In genomic region chr19:39444598-39445257, GRCh38 we compare ENCODE assay signal across 8 cellular contexts. TPM values are rescaled to one million over a fixed set of nuclear protein-coding genes. Genes with fewer than 3 reads are reported as not detected.
A peak's percentile ranks its signal among the peaks of the same experiment; 100 is the strongest.
DNase-seq lines count a peak whose midpoint lies in the region; ATAC-seq, FAIRE-seq and TF ChIP-seq lines count a peak whose summit lies in the region.

No MANE protein-coding gene starts in this region.

- H3K9me3 ChIP-seq in K562 (replicated peaks; ENCODE audit: control insufficient read depth, insufficient read depth, low read depth, low read length) (no peaks in the 10 kb centered on the region), tibial artery (no peaks in the 10 kb centered on the region)

- H3K4me3 ChIP-seq in K562, result peak overlapping the region; percentile 71
- peak overlapping the region; percentile 67 to 100 for H3K4me3 ChIP-seq in tibial artery

- intact Hi-C loops in K562 (cut with micrococcal nuclease), result loop anchor here (2.0 to 5.0 kb wide), 2 partner anchors 38 to 54 kb away; partner anchors contain the start of genes MED29, PAF1 and TIMM50
- intact Hi-C loops in tibial artery (cut with DNase I; ENCODE audit: low total_unique reads), result loop anchor here (5.0 kb wide), 1 partner anchor 88 kb away; the partner anchor contains the start of gene EID2B

- TF ChIP-seq EP300 in K562 (IDR thresholded peaks at IDR 0.05; ENCODE audit: low read length), result no peak

- H3K4me3 Mint-ChIP-seq in stimulated activated naive CD8-positive, alpha-beta T cell treated with anti-CD3 and anti-CD28 coated beads, Interleukin-15, Interleukin-2, amounts not matched to agents 100 ng/mL and 50 ng/mL, for 24 hours, result peak overlapping the region; percentile 100

- no peak for TF ChIP-seq RAD21 in K562 (CRISPR knock-in tag; conservative IDR thresholded peaks at IDR 0.05 in 1 of 2, IDR thresholded peaks at IDR 0.05 in 1 of 2)

- peaks cover 36% of the 10 kb centered on the region for H3K36me3 Mint-ChIP-seq in stimulated activated naive CD8-positive, alpha-beta T cell treated with anti-CD3 and anti-CD28 coated beads, Interleukin-15, Interleukin-2, amounts not matched to agents 100 ng/mL and 50 ng/mL, for 24 hours (ENCODE audit: low read depth)

- POLR2A ChIA-PET in K562 (lab: Yijun Ruan, JAX), result interaction anchor here (0.7 to 2.3 kb wide), 7 partner anchors 9 to 89 kb away, joined by 3 to 38 read pairs (median 4); partner anchors contain the start of genes RPS16 and TIMM50

- ATAC-seq in stimulated activated naive CD8-positive, alpha-beta T cell treated with anti-CD3 and anti-CD28 coated beads, Interleukin-15, Interleukin-2, amounts not matched to agents 100 U/mL and 50 U/mL, for 24 hours, result no peak
- ATAC-seq in K562, result peak; percentile 8

- no peak for TF ChIP-seq POLR2A in K562 (conservative IDR thresholded peaks at IDR 0.05)
- no peak for TF ChIP-seq POLR2A in GM12891 (IDR thresholded peaks at IDR 0.05; ENCODE audit: low read depth, low read length)

- peaks cover 4% of the 10 kb centered on the region; the same call in 1 of the 2 replicates for H4K20me1 ChIP-seq in K562 (replicated peaks; ENCODE audit: control insufficient read depth, insufficient read depth, low read length)

- peak overlapping the region; percentile 89 to 99 for H3K9ac ChIP-seq in K562 (ENCODE audit: insufficient read depth in 1 of 2, low read depth in 2 of 2, low read length in 2 of 2)

- BruUV-seq in K562 (replicated peaks; lab: Mats Ljungman, UMichigan), result TSS peak; percentile 96

- peak overlapping the region; percentile 81 for H2AFZ ChIP-seq in K562 (ENCODE audit: low read depth, low read length)

- no peak for DNase-seq in stimulated activated naive CD8-positive, alpha-beta T cell treated with anti-CD3 and anti-CD28 coated beads, Interleukin-15, Interleukin-2, amounts not matched to agents 100 U/mL and 50 U/mL, for 24 hours
- DNase-seq in K562 (ENCODE audit: extremely low read depth in 1 of 4, low spot score in 3 of 4), result peak in 1 of 4 experiments; percentile 38
- peak; percentile 51 for DNase-seq in left kidney (ENCODE audit: low read depth, low spot score)
- DNase-seq in tibial artery, result no peak
- DNase-seq in MV-4-11 (lab: John Stamatoyannopoulos, UW), result no peak
- no peak for DNase-seq in G401 (ENCODE audit: low spot score)
- no peak for DNase-seq in GM12891 (ENCODE audit: insufficient read length, low spot score)

- CTCF ChIA-PET in K562 (lab: Yijun Ruan, JAX; ENCODE audit: low intra/inter-chr PET ratio), result interaction anchor here (0.7 kb wide), 1 partner anchor 74 kb away, joined by 3 read pairs; no protein-coding TSS in a partner anchor

- H3K9me1 ChIP-seq in K562 (ENCODE audit: control insufficient read depth, insufficient read depth, low read length), result no peaks in the 10 kb centered on the region

- H3K4me1 ChIP-seq in K562 (replicated peaks in 1 of 2; ENCODE audit: control insufficient read depth in 2 of 2, insufficient read depth in 2 of 2, low read length in 2 of 2) (peaks cover 2 to 22% of the 10 kb centered on the region in 2 experiments; a peak in 3 of 5 replicates), tibial artery (peaks cover 0 to 48% (median 33%) of the 10 kb centered on the region in 4 donors)

- peak overlapping the region; percentile 100 for H3K27ac Mint-ChIP-seq in stimulated activated naive CD8-positive, alpha-beta T cell treated with anti-CD3 and anti-CD28 coated beads, Interleukin-15, Interleukin-2, amounts not matched to agents 100 ng/mL and 50 ng/mL, for 24 hours

- TF ChIP-seq CTCF in K562 (IDR thresholded peaks at IDR 0.05 in 2 of 3, conservative IDR thresholded peaks at IDR 0.05 in 1 of 3; ENCODE audit: insufficient read depth in 2 of 3, low read depth in 1 of 3, low read length in 3 of 3) (no peak), tibial artery (IDR thresholded peaks at IDR 0.05) (no peak)

- H3K9me3 Mint-ChIP-seq in stimulated activated naive CD8-positive, alpha-beta T cell treated with anti-CD3 and anti-CD28 coated beads, Interleukin-15, Interleukin-2, amounts not matched to agents 100 ng/mL and 50 ng/mL, for 24 hours, result no peaks in the 10 kb centered on the region

- H3K27ac ChIP-seq in K562 (ENCODE audit: extremely low read depth, low read depth, low read length) (peak overlapping the region; percentile 72), tibial artery (peak overlapping the region; percentile 86 to 87)

- 1% methylated on average over 17 of the region's 20 CpGs for WGBS in K562 (ENCODE audit: insufficient coverage, low coverage, missing lambda C conversion rate)

- peaks cover 54% of the 10 kb centered on the region for H3K79me2 ChIP-seq in K562 (ENCODE audit: control insufficient read depth, insufficient read depth, low read length)

- in situ Hi-C loops in K562 (cut with MboI) (loop anchor here (5.0 kb wide), 1 partner anchor 93 kb away; no protein-coding TSS in a partner anchor), G401 (cut with HindIII; ENCODE audit: low sequenced_read_pairs) (no loop called here)

- FAIRE-seq in K562 (lab: Jason Lieb, UNC) (no peak), GM12891 (lab: Jason Lieb, UNC) (no peak)

- peaks cover 48% of the 10 kb centered on the region for H3K4me1 Mint-ChIP-seq in stimulated activated naive CD8-positive, alpha-beta T cell treated with anti-CD3 and anti-CD28 coated beads, Interleukin-15, Interleukin-2, amounts not matched to agents 100 ng/mL and 50 ng/mL, for 24 hours (ENCODE audit: low read depth)

- H3K4me2 ChIP-seq in K562 (ENCODE audit: insufficient read depth, low read length), result peak overlapping the region; percentile 90

- H3K36me3 ChIP-seq in K562 (ENCODE audit: control insufficient read depth, insufficient read depth, low read length) (peaks cover 25% of the 10 kb centered on the region; the same call in 2 of the 3 replicates), tibial artery (peaks cover 0 to 9% (median 0%) of the 10 kb centered on the region in 3 donors)

- no peaks in the 10 kb centered on the region for H3K27me3 ChIP-seq in K562 (ENCODE audit: control insufficient read depth in 2 of 2, insufficient read depth in 2 of 2, low read length in 2 of 2)
- no peaks in the 10 kb centered on the region for H3K27me3 ChIP-seq in tibial artery

- no peaks in the 10 kb centered on the region for H3K27me3 Mint-ChIP-seq in stimulated activated naive CD8-positive, alpha-beta T cell treated with anti-CD3 and anti-CD28 coated beads, Interleukin-15, Interleukin-2, amounts not matched to agents 100 ng/mL and 50 ng/mL, for 24 hours

RNA-seq across cellular contexts. Expression of gene SUPT5H, which starts 0.7 kb away (rescaled TPM):
- 330 and 539 TPM in 2 replicates for total RNA-seq in K562 (2011; cell fraction: chromatin; rRNA removed; ENCODE audit: low replicate concordance)
- total RNA-seq in K562 (2011; cell fraction: nucleolus; rRNA removed), result 230 and 249 TPM in 2 replicates
- 271 and 280 TPM in 2 replicates for total RNA-seq in K562 (2011; cell fraction: nucleoplasm; rRNA removed)
- total RNA-seq in K562 (2014; rRNA removed) (64.1 and 68.6 TPM in 2 replicates), K562 (2014; rRNA removed; fragmentation: Illumina TruSeq; extraction: Trizol) (29.4 and 34.5 TPM in 2 replicates), K562 (2015; rRNA removed; fragmentation: Illumina TruSeq; extraction: Trizol) (35.9 and 36.9 TPM in 2 replicates), K562 (2021) (73.4 and 85.9 TPM in 2 replicates)
- polyA plus RNA-seq in K562 (2011; rRNA removed) (27.6 and 58.9 TPM in 2 replicates), K562 (2014; fragmentation: Illumina TruSeq; extraction: Trizol) (68.9 and 70.5 TPM in 2 replicates), K562 (2014; fragmentation: Nextera tagmentation; extraction: Ambion mirVana) (10 to 100 TPM; 13.3 to 18.8 TPM), K562 (2014; rRNA removed) (50.2 and 75.6 TPM in 2 replicates)
- 37.3 and 38.8 TPM in 2 replicates for polyA plus RNA-seq in K562 (2011; cell fraction: cytosol; rRNA removed)
- 208 and 227 TPM in 2 replicates for polyA plus RNA-seq in K562 (2011; cell fraction: nucleus; rRNA removed)
- 93.1 and 112 TPM in 2 replicates for polyA plus RNA-seq in K562 (2012)
- 37.0 and 51.5 TPM in 2 replicates for polyA minus RNA-seq in K562 (2011; rRNA and poly(A)+ RNA removed)
- polyA minus RNA-seq in K562 (2011; cell fraction: cytosol; rRNA and poly(A)+ RNA removed), result 42.2 and 42.6 TPM in 2 replicates
- 36.1 and 56.9 TPM in 2 replicates for polyA minus RNA-seq in K562 (2011; cell fraction: nucleus; rRNA and poly(A)+ RNA removed)
- total RNA-seq in G401 (2014; rRNA removed; shearing (Covaris generic)), result 84.8 and 92.4 TPM in 2 replicates
- 123 TPM for polyA plus RNA-seq in GM12891 (2012; ENCODE audit: low read depth, missing spikeins)

RNA-seq across cellular contexts. Expression of gene RPS16, which starts 9.0 kb away (rescaled TPM):
- 222 and 453 TPM in 2 replicates for total RNA-seq in K562 (2011; cell fraction: chromatin; rRNA removed; ENCODE audit: low replicate concordance)
- total RNA-seq in K562 (2011; cell fraction: nucleolus; rRNA removed), result 784 and 1,002 TPM in 2 replicates
- 878 and 1,583 TPM in 2 replicates for total RNA-seq in K562 (2011; cell fraction: nucleoplasm; rRNA removed)
- total RNA-seq in K562 (2014; rRNA removed) (2,011 and 2,125 TPM in 2 replicates), K562 (2014; rRNA removed; fragmentation: Illumina TruSeq; extraction: Trizol) (82.6 and 146 TPM in 2 replicates), K562 (2015; rRNA removed; fragmentation: Illumina TruSeq; extraction: Trizol) (114 and 137 TPM in 2 replicates), K562 (2021) (3,072 and 3,267 TPM in 2 replicates)
- polyA plus RNA-seq in K562 (2011; rRNA removed) (1,618 and 2,255 TPM in 2 replicates), K562 (2014; fragmentation: Illumina TruSeq; extraction: Trizol) (2,204 and 2,973 TPM in 2 replicates), K562 (2014; fragmentation: Nextera tagmentation; extraction: Ambion mirVana) (1,000 to 10,000 TPM; 2,545 to 3,175 TPM), K562 (2014; rRNA removed) (3,400 and 3,671 TPM in 2 replicates)
- polyA plus RNA-seq in K562 (2011; cell fraction: cytosol; rRNA removed), result 6,767 and 7,935 TPM in 2 replicates
- polyA plus RNA-seq in K562 (2011; cell fraction: nucleus; rRNA removed), result 1,399 and 1,697 TPM in 2 replicates
- 3,974 and 4,107 TPM in 2 replicates for polyA plus RNA-seq in K562 (2012)
- polyA minus RNA-seq in K562 (2011; rRNA and poly(A)+ RNA removed), result 1,356 and 1,489 TPM in 2 replicates
- 1,901 and 2,445 TPM in 2 replicates for polyA minus RNA-seq in K562 (2011; cell fraction: cytosol; rRNA and poly(A)+ RNA removed)
- 274 and 520 TPM in 2 replicates for polyA minus RNA-seq in K562 (2011; cell fraction: nucleus; rRNA and poly(A)+ RNA removed)
- total RNA-seq in G401 (2014; rRNA removed; shearing (Covaris generic)), result 167 and 180 TPM in 2 replicates
- 5,893 TPM for polyA plus RNA-seq in GM12891 (2012; ENCODE audit: low read depth, missing spikeins)

RNA-seq across cellular contexts. Expression of gene PLEKHG2, which starts 32.3 kb away (rescaled TPM):
- total RNA-seq in K562 (2011; cell fraction: chromatin; rRNA removed; ENCODE audit: low replicate concordance), result 36.8 and 97.0 TPM in 2 replicates
- 44.7 and 54.0 TPM in 2 replicates for total RNA-seq in K562 (2011; cell fraction: nucleolus; rRNA removed)
- 35.4 and 61.8 TPM in 2 replicates for total RNA-seq in K562 (2011; cell fraction: nucleoplasm; rRNA removed)
- total RNA-seq in K562 (2014; rRNA removed) (9.8 and 17.1 TPM in 2 replicates), K562 (2014; rRNA removed; fragmentation: Illumina TruSeq; extraction: Trizol) (5.9 and 6.8 TPM in 2 replicates), K562 (2015; rRNA removed; fragmentation: Illumina TruSeq; extraction: Trizol) (8.1 and 11.4 TPM in 2 replicates), K562 (2021) (41.1 and 45.7 TPM in 2 replicates)
- polyA plus RNA-seq in K562 (2011; rRNA removed) (5.4 and 8.5 TPM in 2 replicates), K562 (2014; fragmentation: Illumina TruSeq; extraction: Trizol) (18.6 and 27.7 TPM in 2 replicates), K562 (2014; fragmentation: Nextera tagmentation; extraction: Ambion mirVana) (1 to 10 TPM in 1 of 2 experiments, under 1 TPM in 1; 0.98 to 3.0 TPM), K562 (2014; rRNA removed) (14.9 and 18.0 TPM in 2 replicates)
- 4.2 and 6.3 TPM in 2 replicates for polyA plus RNA-seq in K562 (2011; cell fraction: cytosol; rRNA removed)
- 32.9 and 103 TPM in 2 replicates for polyA plus RNA-seq in K562 (2011; cell fraction: nucleus; rRNA removed)
- 22.1 and 34.0 TPM in 2 replicates for polyA plus RNA-seq in K562 (2012)
- 2.7 TPM in 2 replicates for polyA minus RNA-seq in K562 (2011; rRNA and poly(A)+ RNA removed)
- 15.3 and 25.7 TPM in 2 replicates for polyA minus RNA-seq in K562 (2011; cell fraction: cytosol; rRNA and poly(A)+ RNA removed)
- polyA minus RNA-seq in K562 (2011; cell fraction: nucleus; rRNA and poly(A)+ RNA removed), result 14.0 and 19.9 TPM in 2 replicates
- 18.3 and 21.3 TPM in 2 replicates for total RNA-seq in G401 (2014; rRNA removed; shearing (Covaris generic))
- 35.3 TPM for polyA plus RNA-seq in GM12891 (2012; ENCODE audit: low read depth, missing spikeins)

RNA-seq across cellular contexts. Expression of gene TIMM50, which starts 35.9 kb away (rescaled TPM):
- 133 and 241 TPM in 2 replicates for total RNA-seq in K562 (2011; cell fraction: chromatin; rRNA removed; ENCODE audit: low replicate concordance)
- total RNA-seq in K562 (2011; cell fraction: nucleolus; rRNA removed), result 181 and 193 TPM in 2 replicates
- 161 and 168 TPM in 2 replicates for total RNA-seq in K562 (2011; cell fraction: nucleoplasm; rRNA removed)
- total RNA-seq in K562 (2014; rRNA removed), result 221 and 239 TPM in 2 replicates
- total RNA-seq in K562 (2014; rRNA removed; fragmentation: Illumina TruSeq; extraction: Trizol), result 81.4 and 94.9 TPM in 2 replicates
- total RNA-seq in K562 (2015; rRNA removed; fragmentation: Illumina TruSeq; extraction: Trizol), result 145 and 148 TPM in 2 replicates
- total RNA-seq in K562 (2021), result 214 and 221 TPM in 2 replicates
- polyA plus RNA-seq in K562 (2011; rRNA removed), result 166 and 170 TPM in 2 replicates
- 245 and 333 TPM in 2 replicates for polyA plus RNA-seq in K562 (2011; cell fraction: cytosol; rRNA removed)
- polyA plus RNA-seq in K562 (2011; cell fraction: nucleus; rRNA removed), result 158 and 195 TPM in 2 replicates
- polyA plus RNA-seq in K562 (2012), result 135 and 190 TPM in 2 replicates
- polyA plus RNA-seq in K562 (2014; fragmentation: Illumina TruSeq; extraction: Trizol), result 157 and 181 TPM in 2 replicates
- 10 to 100 TPM; 28.3 to 55.4 TPM for polyA plus RNA-seq in K562 (2014; fragmentation: Nextera tagmentation; extraction: Ambion mirVana)
- polyA plus RNA-seq in K562 (2014; rRNA removed), result 221 and 228 TPM in 2 replicates
- 114 and 139 TPM in 2 replicates for polyA minus RNA-seq in K562 (2011; rRNA and poly(A)+ RNA removed)
- polyA minus RNA-seq in K562 (2011; cell fraction: cytosol; rRNA and poly(A)+ RNA removed), result 106 and 111 TPM in 2 replicates
- polyA minus RNA-seq in K562 (2011; cell fraction: nucleus; rRNA and poly(A)+ RNA removed), result 45.2 and 70.6 TPM in 2 replicates
- total RNA-seq in G401 (2014; rRNA removed; shearing (Covaris generic)), result 159 and 162 TPM in 2 replicates
- 67.0 TPM for polyA plus RNA-seq in GM12891 (2012; ENCODE audit: low read depth, missing spikeins)

RNA-seq across cellular contexts. Expression of gene ZFP36, which starts 38.1 kb away (rescaled TPM):
- 9.5 and 19.1 TPM in 2 replicates for total RNA-seq in K562 (2011; cell fraction: chromatin; rRNA removed; ENCODE audit: low replicate concordance)
- total RNA-seq in K562 (2011; cell fraction: nucleolus; rRNA removed), result 17.8 and 18.8 TPM in 2 replicates
- total RNA-seq in K562 (2011; cell fraction: nucleoplasm; rRNA removed), result 15.0 and 15.3 TPM in 2 replicates
- total RNA-seq in K562 (2014; rRNA removed), result 3.5 and 7.1 TPM in 2 replicates
- total RNA-seq in K562 (2014; rRNA removed; fragmentation: Illumina TruSeq; extraction: Trizol), result 1.8 and 2.8 TPM in 2 replicates
- total RNA-seq in K562 (2015; rRNA removed; fragmentation: Illumina TruSeq; extraction: Trizol), result 3.7 and 3.8 TPM in 2 replicates
- total RNA-seq in K562 (2021), result 17.1 and 20.1 TPM in 2 replicates
- polyA plus RNA-seq in K562 (2011; rRNA removed), result 1.0 and 2.0 TPM in 2 replicates
- 1.8 and 3.0 TPM in 2 replicates for polyA plus RNA-seq in K562 (2011; cell fraction: cytosol; rRNA removed)
- polyA plus RNA-seq in K562 (2011; cell fraction: nucleus; rRNA removed), result 12.7 and 20.7 TPM in 2 replicates
- 14.4 and 28.7 TPM in 2 replicates for polyA plus RNA-seq in K562 (2012)
- polyA plus RNA-seq in K562 (2014; fragmentation: Illumina TruSeq; extraction: Trizol), result 12.5 and 13.4 TPM in 2 replicates
- 1 to 10 TPM; 1.3 to 1.5 TPM for polyA plus RNA-seq in K562 (2014; fragmentation: Nextera tagmentation; extraction: Ambion mirVana)
- polyA plus RNA-seq in K562 (2014; rRNA removed), result 9.2 and 9.5 TPM in 2 replicates
- polyA minus RNA-seq in K562 (2011; rRNA and poly(A)+ RNA removed), result 0.63 and 0.66 TPM in 2 replicates
- polyA minus RNA-seq in K562 (2011; cell fraction: cytosol; rRNA and poly(A)+ RNA removed), result 6.1 and 7.0 TPM in 2 replicates
- polyA minus RNA-seq in K562 (2011; cell fraction: nucleus; rRNA and poly(A)+ RNA removed), result 11.0 and 12.8 TPM in 2 replicates
- 1.1 and 1.9 TPM in 2 replicates for total RNA-seq in G401 (2014; rRNA removed; shearing (Covaris generic))
- polyA plus RNA-seq in GM12891 (2012; ENCODE audit: low read depth, missing spikeins), result 24.7 TPM
